Comparison of ENCODE assay signal across 17 cellular contexts in genomic region chr11:32148824-32149223, GRCh38. TPM values are rescaled to one million over a fixed set of nuclear protein-coding genes. Genes with fewer than 3 reads are reported as not detected.
A peak's percentile ranks its signal among the peaks of the same experiment; 100 is the strongest.
DNase-seq lines count a peak whose midpoint lies in the region; ATAC-seq and TF ChIP-seq lines count a peak whose summit lies in the region.
"Had no signal": no experiment of that assay in that cellular context is flagged by ENCODE, and none has a peak within 500 bp of the region (broad histone marks: within the 10 kb centered on the region; RNA-seq: fewer than 3 reads in every experiment).

No MANE protein-coding gene starts in this region.

- ATAC-seq in HG03439 (IDR thresholded peaks at IDR 0.05; ENCODE audit: unreplicated experiment), result no peak
- ATAC-seq in left colon, result no peak
- ATAC-seq: A549 had no signal

- H3K27ac ChIP-seq in osteoblast (ENCODE audit: low read depth, low read length), result no peak overlapping the region
- H3K27ac ChIP-seq: A549, KMS-11, RWPE1 had no signal

- no peak overlapping the region for H3K4me2 ChIP-seq in osteoblast (ENCODE audit: insufficient read depth, low read length)
- H3K4me2 ChIP-seq: A549, KMS-11 had no signal

- H3K4me1 ChIP-seq in osteoblast (ENCODE audit: insufficient read depth, low read length), result peaks cover 14% of the 10 kb centered on the region
- H3K4me1 ChIP-seq: A549 had no signal

- no peaks in the 10 kb centered on the region for H3K9me3 ChIP-seq in osteoblast (ENCODE audit: low read depth, low read length)
- H3K9me3 ChIP-seq: A549, MG63 had no signal

- H3K4me3 ChIP-seq in fibroblast of mammary gland (ENCODE audit: control insufficient read depth, low read depth, low read length), result no peak overlapping the region
- no peak overlapping the region for H3K4me3 ChIP-seq in osteoblast (ENCODE audit: insufficient read depth, low read length)
- H3K4me3 ChIP-seq: A549, MG63 had no signal

- no peaks in the 10 kb centered on the region for H4K20me1 ChIP-seq in osteoblast (ENCODE audit: insufficient read depth, low read length)

- peak overlapping the region; percentile 20 for H2AFZ ChIP-seq in osteoblast (ENCODE audit: low read length)

- DNase-seq in EL, result peak; percentile 59
- DNase-seq in NCI-H460 (ENCODE audit: extremely low read depth, low read depth), result peak; percentile 13
- peak; percentile 58 for DNase-seq in fibroblast of mammary gland (ENCODE audit: low read depth)
- peak; percentile 57 for DNase-seq in osteoblast (ENCODE audit: insufficient read length, low spot score, missing footprints)
- no peak for DNase-seq in NCI-H1694 (lab: John Stamatoyannopoulos, UW)
- no peak for DNase-seq in NCI-H446 treated with DMSO at 0.1 percent for 48 hours (lab: John Stamatoyannopoulos, UW)
- no peak for DNase-seq in left colon
- DNase-seq: AML-193, DMS 273 treated with DMSO at 0.1 percent for 48 hours, MG63, NCI-H1092 treated with DMSO at 0.1 percent for 48 hours, NCI-H1694 treated with DMSO at 0.1 percent for 48 hours, NCI-H345 had no signal

- intact Hi-C loops in left colon (cut with DNase I, micrococcal nuclease), result no loop called here

- H3K27me3 ChIP-seq in osteoblast (ENCODE audit: insufficient read depth, low read length), result no peaks in the 10 kb centered on the region
- H3K27me3 ChIP-seq: MG63 had no signal

- no peaks in the 10 kb centered on the region for H3K79me2 ChIP-seq in osteoblast (ENCODE audit: insufficient read depth, low read length)

- H3K36me3 ChIP-seq in osteoblast (ENCODE audit: insufficient read depth, low read length), result no peaks in the 10 kb centered on the region
- H3K36me3 ChIP-seq: MG63 had no signal

- TF ChIP-seq CTCF in fibroblast of mammary gland (conservative IDR thresholded peaks at IDR 0.05; ENCODE audit: control insufficient read depth, insufficient read depth, low read depth, low read length) (no peak), osteoblast (IDR thresholded peaks at IDR 0.05; ENCODE audit: extremely low read depth, low read depth, low read length) (no peak)

RNA-seq across cellular contexts. Expression of gene RCN1, which starts 58.0 kb away (rescaled TPM):
- total RNA-seq in NCI-H460 (2014; rRNA removed; shearing (Covaris generic)), result 111 and 132 TPM in 2 replicates
- polyA plus RNA-seq in NCI-H460 (2014; cell fraction: nucleus; rRNA removed), result 78.5 and 97.4 TPM in 2 replicates
- total RNA-seq in osteoblast (343 and 405 TPM in 2 replicates), left colon (10 to 100 TPM; 35.6 to 46.4 TPM)

Comparison
In these comparisons a context has a peak if more than half of its experiments do, and no peak if none do; other contexts are left out.
1. DNase-seq: peak in EL (single experiment), NCI-H460 (single experiment), fibroblast of mammary gland (single experiment) and osteoblast (single experiment); none in NCI-H1694 (single experiment), NCI-H446 treated with DMSO at 0.1 percent for 48 hours (single experiment) and left colon (0 of 2).